ENCODE assay signal across 8 cellular contexts in the genomic region with DNA sequence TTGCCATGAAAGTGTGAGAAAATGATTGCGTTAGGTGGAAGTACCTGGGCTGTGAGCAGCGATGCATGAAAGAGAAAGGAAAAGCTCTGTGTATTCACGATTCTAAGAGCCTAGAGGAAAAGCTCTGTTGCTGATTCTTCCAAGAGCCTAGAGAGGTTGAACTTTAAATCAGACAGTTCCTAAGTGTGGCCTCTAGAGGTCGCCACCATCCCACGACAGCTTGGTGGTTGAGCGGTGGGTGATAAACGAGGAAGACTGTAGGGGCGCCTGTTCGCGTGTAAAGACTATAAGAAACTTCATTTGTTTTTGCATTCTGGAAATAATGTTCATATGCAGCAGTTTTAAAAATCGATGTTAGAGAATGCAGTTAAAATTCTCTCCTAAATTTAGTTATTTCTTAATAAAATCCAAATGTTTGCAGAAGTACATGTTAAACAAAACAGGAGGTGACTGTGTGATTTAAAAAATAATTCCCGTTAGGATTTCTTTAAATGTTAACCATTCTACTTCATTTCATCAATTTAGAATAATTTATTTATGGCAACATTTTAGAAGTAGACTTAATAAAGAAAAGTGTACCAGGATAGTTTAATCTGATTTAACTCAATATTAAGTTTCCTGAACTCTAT.
DNase-seq lines count a peak whose midpoint lies in the region; ATAC-seq lines count a peak whose summit lies in the region.

No MANE protein-coding gene starts in this region.

- POLR2A ChIA-PET in activated CD4-positive, alpha-beta memory T cell treated with anti-CD3 and anti-CD28 coated beads for 36 hours (lab: Charles Lee), result no interaction called here

- ATAC-seq in HG03097 (IDR thresholded peaks at IDR 0.05; ENCODE audit: low FRiP score, unreplicated experiment) (peak; percentile 87), GM21423 (IDR thresholded peaks at IDR 0.05; ENCODE audit: unreplicated experiment) (no peak)

- H3K27me3 Mint-ChIP-seq in activated CD4-positive, alpha-beta memory T cell treated with anti-CD3 and anti-CD28 coated beads for 36 hours, result peaks cover 36% of the 10 kb centered on the region

- no peak overlapping the region for H3K27ac Mint-ChIP-seq in activated CD4-positive, alpha-beta memory T cell treated with anti-CD3 and anti-CD28 coated beads for 36 hours

- no peak overlapping the region for H3K4me3 Mint-ChIP-seq in activated CD4-positive, alpha-beta memory T cell treated with anti-CD3 and anti-CD28 coated beads for 36 hours

- intact Hi-C loops in activated CD4-positive, alpha-beta memory T cell treated with anti-CD3 and anti-CD28 coated beads for 36 hours (cut with micrococcal nuclease), result loop anchor here (1.0 to 5.0 kb wide), 3 partner anchors 436 to 925 kb away; no protein-coding TSS in a partner anchor

- CTCF ChIA-PET in activated CD4-positive, alpha-beta memory T cell treated with anti-CD3 and anti-CD28 coated beads for 36 hours (lab: Charles Lee), result interaction anchor here (0.6 to 3.0 kb wide), 15 partner anchors 10 to 1037 kb away, joined by 3 to 19 read pairs (median 4); no protein-coding TSS in a partner anchor

- no peaks in the 10 kb centered on the region for H3K4me1 Mint-ChIP-seq in activated CD4-positive, alpha-beta memory T cell treated with anti-CD3 and anti-CD28 coated beads for 36 hours (ENCODE audit: low read depth)

- peaks cover 6% of the 10 kb centered on the region for H3K36me3 Mint-ChIP-seq in activated CD4-positive, alpha-beta memory T cell treated with anti-CD3 and anti-CD28 coated beads for 36 hours

- peaks cover 18% of the 10 kb centered on the region for H3K9me3 Mint-ChIP-seq in activated CD4-positive, alpha-beta memory T cell treated with anti-CD3 and anti-CD28 coated beads for 36 hours

- peak; percentile 18 for DNase-seq in SIG-M5 treated with dmso at 0.1 percent for 504 hours (lab: John Stamatoyannopoulos, UW; ENCODE audit: unreplicated experiment)
- DNase-seq in SIG-M5 (lab: John Stamatoyannopoulos, UW), result no peak
- DNase-seq in NCI-H524 treated with DMSO at 0.1 percent for 48 hours (lab: John Stamatoyannopoulos, UW), result peak; percentile 53
- DNase-seq in activated CD4-positive, alpha-beta memory T cell treated with anti-CD3 and anti-CD28 coated beads for 36 hours, result peak; percentile 75
- peak; percentile 1 for DNase-seq in fibroblast of peridontal ligament (ENCODE audit: extremely low read depth)
- peak; percentile 34 to 47 for DNase-seq in stimulated activated CD4-positive, alpha-beta T cell treated with anti-CD3 and anti-CD28 coated beads, Interleukin-15, amount 100 ng/mL, for 48 hours (ENCODE audit: low read depth in 2 of 2)
